ENCODE assay signal across 14 cellular contexts in the genomic region with DNA sequence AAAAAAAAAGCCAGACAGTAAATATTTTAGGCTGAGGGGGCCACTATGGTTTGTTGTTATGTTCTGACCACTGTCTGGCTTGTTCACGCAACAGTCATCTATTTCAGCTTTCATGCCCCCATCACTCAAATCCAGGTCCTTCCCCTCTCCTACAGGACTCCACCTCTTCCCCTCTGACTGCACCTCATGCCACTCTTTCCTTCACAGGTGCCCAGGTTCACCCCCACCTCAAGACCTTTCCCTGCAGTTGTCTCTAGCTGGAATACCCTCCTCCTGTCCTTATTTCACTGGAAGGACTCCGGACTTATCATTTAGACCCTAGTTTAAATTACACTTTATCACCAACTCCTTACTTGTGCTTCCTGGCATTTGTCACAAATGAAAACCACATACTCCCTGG. TPM values are rescaled to one million over a fixed set of nuclear protein-coding genes. Genes with fewer than 3 reads are reported as not detected.
DNase-seq lines count a peak whose midpoint lies in the region; ATAC-seq and TF ChIP-seq lines count a peak whose summit lies in the region.
"Had no signal": no experiment of that assay in that cellular context is flagged by ENCODE, and none has a peak within 500 bp of the region (broad histone marks: within the 10 kb centered on the region; RNA-seq: fewer than 3 reads in every experiment).

No MANE protein-coding gene starts in this region.

- no peaks in the 10 kb centered on the region for H3K9me3 ChIP-seq in CD4-positive, alpha-beta T cell (ENCODE audit: control insufficient read depth, low read length)
- H3K9me3 ChIP-seq: right lobe of liver, uterus had no signal

- no peaks in the 10 kb centered on the region for H3K27me3 Mint-ChIP-seq in CD4-positive, alpha-beta T cell
- H3K27me3 Mint-ChIP-seq in activated naive CD8-positive, alpha-beta T cell treated with anti-CD3 and anti-CD28 coated beads for 36 hours, result no peaks in the 10 kb centered on the region
- H3K27me3 Mint-ChIP-seq in naive thymus-derived CD8-positive, alpha-beta T cell, result no peaks in the 10 kb centered on the region

- peak overlapping the region; percentile 70 for H3K27ac Mint-ChIP-seq in CD4-positive, alpha-beta T cell
- H3K27ac Mint-ChIP-seq in activated naive CD8-positive, alpha-beta T cell treated with anti-CD3 and anti-CD28 coated beads for 36 hours, result peak overlapping the region; percentile 99
- H3K27ac Mint-ChIP-seq in naive thymus-derived CD8-positive, alpha-beta T cell, result peak overlapping the region in 9 of 10 donors; percentile 32 to 100 (median 66)

- POLR2A ChIA-PET in CD4-positive, alpha-beta T cell (lab: Charles Lee), result interaction anchor here (2.4 kb wide), 1 partner anchor 33 kb away, joined by 7 read pairs; a partner anchor contains a TSS
- POLR2A ChIA-PET in naive thymus-derived CD8-positive, alpha-beta T cell (lab: Charles Lee), result interaction anchor here (0.6 to 1.0 kb wide), 3 partner anchors 9 to 36 kb away, joined by 3 to 4 read pairs (median 3); a partner anchor contains a TSS

- no peak for DNase-seq in CD4-positive, alpha-beta T cell
- DNase-seq in HFF-Myc (ENCODE audit: extremely low read depth, low read depth), result no peak
- no peak for DNase-seq in activated naive CD8-positive, alpha-beta T cell treated with anti-CD3 and anti-CD28 coated beads for 36 hours
- DNase-seq in naive thymus-derived CD8-positive, alpha-beta T cell, result no peak
- no peak for DNase-seq in NCI-H2029 treated with DMSO at 0.1 percent for 48 hours (lab: John Stamatoyannopoulos, UW)
- no peak for DNase-seq in DMS153 treated with DMSO at 0.1 percent for 48 hours (lab: John Stamatoyannopoulos, UW; ENCODE audit: unreplicated experiment)
- DNase-seq: activated CD4-positive, alpha-beta T cell treated with anti-CD3 and anti-CD28 coated beads, Interleukin-2, amount 50 U/mL, for 1 hour; GF-D8; left colon; NCI-H187 treated with DMSO at 0.1 percent for 48 hours; right lobe of liver; stimulated activated naive CD4-positive, alpha-beta T cell treated with Interleukin-2 at 50 U/mL for 16 hours; uterus had no signal

- no peak overlapping the region for H3K27ac ChIP-seq in CD4-positive, alpha-beta T cell (ENCODE audit: low read depth, low read length)
- H3K27ac ChIP-seq: right lobe of liver, uterus had no signal

- TF ChIP-seq CTCF in CD4-positive, alpha-beta T cell (IDR thresholded peaks at IDR 0.05), result no peak
- TF ChIP-seq CTCF in HFF-Myc (IDR thresholded peaks at IDR 0.05; ENCODE audit: low read depth, low read length, missing control alignments), result no peak

- peak overlapping the region; percentile 100 for H3K4me3 ChIP-seq in HFF-Myc (replicated peaks; ENCODE audit: low read depth, low read length)
- H3K4me3 ChIP-seq: right lobe of liver, uterus had no signal

- peaks cover 84% of the 10 kb centered on the region for H3K36me3 Mint-ChIP-seq in CD4-positive, alpha-beta T cell (ENCODE audit: low read depth)
- H3K36me3 Mint-ChIP-seq in activated naive CD8-positive, alpha-beta T cell treated with anti-CD3 and anti-CD28 coated beads for 36 hours, result peaks cover 61% of the 10 kb centered on the region
- H3K36me3 Mint-ChIP-seq in naive thymus-derived CD8-positive, alpha-beta T cell, result peaks cover 14 to 73% (median 20%) of the 10 kb centered on the region in 3 donors

- peaks cover 2% of the 10 kb centered on the region for H3K9me3 Mint-ChIP-seq in CD4-positive, alpha-beta T cell
- peaks cover 1% of the 10 kb centered on the region for H3K9me3 Mint-ChIP-seq in activated naive CD8-positive, alpha-beta T cell treated with anti-CD3 and anti-CD28 coated beads for 36 hours
- peaks cover 0 to 1% (median 0%) of the 10 kb centered on the region in 9 donors for H3K9me3 Mint-ChIP-seq in naive thymus-derived CD8-positive, alpha-beta T cell

- intact Hi-C loops in CD4-positive, alpha-beta T cell (cut with DNase I, micrococcal nuclease), result loop anchor here in 1 of 2 experiments (5.0 kb wide), 1 partner anchor 311 kb away; a partner anchor contains a TSS

- peaks cover 47% of the 10 kb centered on the region for H3K4me1 Mint-ChIP-seq in CD4-positive, alpha-beta T cell (ENCODE audit: low read depth)
- H3K4me1 Mint-ChIP-seq in activated naive CD8-positive, alpha-beta T cell treated with anti-CD3 and anti-CD28 coated beads for 36 hours, result peaks cover 33% of the 10 kb centered on the region
- H3K4me1 Mint-ChIP-seq in naive thymus-derived CD8-positive, alpha-beta T cell, result peaks cover 18 to 46% (median 39%) of the 10 kb centered on the region in 4 donors

- peak overlapping the region; percentile 35 for H3K4me3 Mint-ChIP-seq in CD4-positive, alpha-beta T cell
- H3K4me3 Mint-ChIP-seq in activated naive CD8-positive, alpha-beta T cell treated with anti-CD3 and anti-CD28 coated beads for 36 hours, result peak overlapping the region; percentile 92
- peak overlapping the region in 2 of 10 donors; percentile 24 to 41 for H3K4me3 Mint-ChIP-seq in naive thymus-derived CD8-positive, alpha-beta T cell

- H3K27me3 ChIP-seq in CD4-positive, alpha-beta T cell (ENCODE audit: control insufficient read depth, insufficient read depth, low read length), result no peaks in the 10 kb centered on the region
- H3K27me3 ChIP-seq: right lobe of liver, uterus had no signal

- ATAC-seq in CD4-positive, alpha-beta T cell (ENCODE audit: poor library complexity), result no peak
- ATAC-seq in naive thymus-derived CD8-positive, alpha-beta T cell, result no peak
- no peak for ATAC-seq in GM21825 (IDR thresholded peaks at IDR 0.05; ENCODE audit: unreplicated experiment)
- ATAC-seq: left colon, right lobe of liver had no signal

- CTCF ChIA-PET in CD4-positive, alpha-beta T cell (lab: Charles Lee), result interaction anchor here (2.0 kb wide), 1 partner anchor 10 kb away, joined by 6 read pairs; no protein-coding TSS in a partner anchor

RNA-seq across cellular contexts. Expression of a gene that starts 3.4 kb away (rescaled TPM):
- 1,000 to 10,000 TPM; 5,224 to 5,317 TPM for total RNA-seq in CD4-positive, alpha-beta T cell
- 1,000 to 10,000 TPM; 2,978 to 3,004 TPM for total RNA-seq in activated naive CD8-positive, alpha-beta T cell treated with anti-CD3 and anti-CD28 coated beads for 36 hours
- 1,000 to 10,000 TPM; 5,539 to 5,586 TPM for total RNA-seq in naive thymus-derived CD8-positive, alpha-beta T cell
- polyA plus RNA-seq in naive thymus-derived CD8-positive, alpha-beta T cell, result over 10,000 TPM in 2 of 3 donors, 1,000 to 10,000 TPM in 1; 9,910 to 11,694 (median 11,598) TPM

RNA-seq across cellular contexts. Expression of a gene that starts 33.4 kb away (rescaled TPM):
- 100 to 1,000 TPM; 299 to 303 TPM for total RNA-seq in CD4-positive, alpha-beta T cell
- total RNA-seq in activated naive CD8-positive, alpha-beta T cell treated with anti-CD3 and anti-CD28 coated beads for 36 hours, result 100 to 1,000 TPM; 290 to 294 TPM
- total RNA-seq in naive thymus-derived CD8-positive, alpha-beta T cell, result 100 to 1,000 TPM; 288 to 293 TPM
- polyA plus RNA-seq in naive thymus-derived CD8-positive, alpha-beta T cell, result 100 to 1,000 TPM; 310 to 415 (median 407) TPM
